ENCODE assay signal across 8 cellular contexts in the genomic region with DNA sequence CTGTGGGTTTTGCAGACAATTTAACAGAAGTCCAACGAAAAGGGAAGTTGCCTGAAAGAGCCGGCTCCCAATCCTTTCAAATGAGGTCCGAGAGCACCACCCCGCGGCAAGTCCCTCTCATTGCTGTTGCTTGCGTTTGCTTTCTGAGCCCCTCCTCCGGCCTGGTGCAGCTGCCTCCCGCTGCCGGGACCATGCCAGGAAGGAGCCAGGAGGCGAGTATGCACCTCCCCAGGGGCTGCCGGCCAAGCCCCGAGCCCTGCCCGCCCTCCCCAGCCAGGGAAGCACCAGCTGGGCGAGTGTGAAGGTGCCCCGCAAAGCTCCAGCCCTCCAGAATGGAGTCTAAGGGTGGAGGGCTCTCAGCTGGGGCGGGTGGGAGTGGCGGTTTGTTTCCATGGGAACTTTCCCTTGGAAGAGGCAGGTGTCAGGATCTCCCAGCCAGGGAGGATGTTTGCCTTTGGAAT. TPM values are rescaled to one million over a fixed set of nuclear protein-coding genes. Genes with fewer than 3 reads are reported as not detected.
DNase-seq lines count a peak whose midpoint lies in the region; ATAC-seq and TF ChIP-seq lines count a peak whose summit lies in the region.

No MANE protein-coding gene starts in this region.

- TF ChIP-seq CTCF in BE2C (IDR thresholded peaks at IDR 0.05; ENCODE audit: low read depth, low read length), result peak; percentile 73
- TF ChIP-seq CTCF in HL-60 (IDR thresholded peaks at IDR 0.05; ENCODE audit: insufficient read depth, low read length), result peak; percentile 78
- peak; percentile 76 for TF ChIP-seq CTCF in activated CD8-positive, alpha-beta T cell treated with anti-CD3 and anti-CD28 coated beads for 36 hours (IDR thresholded peaks at IDR 0.05)
- peak; percentile 19 to 74 (median 54) for TF ChIP-seq CTCF in esophagus squamous epithelium (IDR thresholded peaks at IDR 0.05)

- intact Hi-C loops in activated CD8-positive, alpha-beta T cell treated with anti-CD3 and anti-CD28 coated beads for 36 hours (cut with micrococcal nuclease), result no loop called here
- intact Hi-C loops in esophagus squamous epithelium (cut with DNase I), result loop anchor here (10.0 kb wide), 1 partner anchor 1690 kb away; no protein-coding TSS in a partner anchor

- H3K9me3 ChIP-seq in BE2C, result no peaks in the 10 kb centered on the region
- H3K9me3 ChIP-seq in esophagus squamous epithelium, result no peaks in the 10 kb centered on the region

- H3K36me3 ChIP-seq in BE2C, result no peaks in the 10 kb centered on the region
- H3K36me3 ChIP-seq in esophagus squamous epithelium, result no peaks in the 10 kb centered on the region

- no peaks in the 10 kb centered on the region for H3K36me3 Mint-ChIP-seq in activated CD8-positive, alpha-beta T cell treated with anti-CD3 and anti-CD28 coated beads for 36 hours (ENCODE audit: low read depth)
- no peaks in the 10 kb centered on the region for H3K36me3 Mint-ChIP-seq in naive thymus-derived CD8-positive, alpha-beta T cell

- H3K4me3 ChIP-seq in BE2C (ENCODE audit: low read depth, low read length), result no peak overlapping the region
- no peak overlapping the region for H3K4me3 ChIP-seq in HL-60 (replicated peaks; ENCODE audit: insufficient read depth, low read length)
- H3K4me3 ChIP-seq in esophagus squamous epithelium, result no peak overlapping the region

- WGBS in esophagus squamous epithelium, 2 donors, result 0 to 5% methylated on average over 3 to 9 of the region's 17 CpGs

- no peak overlapping the region for H3K4me3 Mint-ChIP-seq in activated CD8-positive, alpha-beta T cell treated with anti-CD3 and anti-CD28 coated beads for 36 hours
- no peak overlapping the region for H3K4me3 Mint-ChIP-seq in naive thymus-derived CD8-positive, alpha-beta T cell

- POLR2A ChIA-PET in activated CD8-positive, alpha-beta T cell treated with anti-CD3 and anti-CD28 coated beads for 36 hours (lab: Charles Lee), result interaction anchor here (1.0 kb wide), 1 partner anchor 106 kb away, joined by 3 read pairs; no protein-coding TSS in a partner anchor
- POLR2A ChIA-PET in naive thymus-derived CD8-positive, alpha-beta T cell (lab: Charles Lee), result no interaction called here

- H3K9me3 Mint-ChIP-seq in activated CD8-positive, alpha-beta T cell treated with anti-CD3 and anti-CD28 coated beads for 36 hours, result no peaks in the 10 kb centered on the region
- no peaks in the 10 kb centered on the region for H3K9me3 Mint-ChIP-seq in naive thymus-derived CD8-positive, alpha-beta T cell

- H3K27me3 ChIP-seq in BE2C, result no peaks in the 10 kb centered on the region
- no peaks in the 10 kb centered on the region for H3K27me3 ChIP-seq in HL-60 (ENCODE audit: insufficient read depth, poor library complexity, severe bottlenecking)
- H3K27me3 ChIP-seq in esophagus squamous epithelium, result peaks cover 0 to 84% (median 0%) of the 10 kb centered on the region in 4 donors

- CTCF ChIA-PET in activated CD8-positive, alpha-beta T cell treated with anti-CD3 and anti-CD28 coated beads for 36 hours (lab: Charles Lee), result interaction anchor here (0.6 to 2.1 kb wide), 8 partner anchors 11 to 637 kb away, joined by 3 to 10 read pairs (median 4); no protein-coding TSS in a partner anchor

- peak; percentile 70 for ATAC-seq in GM18909 (IDR thresholded peaks at IDR 0.05; ENCODE audit: poor library complexity, unreplicated experiment)
- peak; percentile 91 for ATAC-seq in activated CD8-positive, alpha-beta T cell treated with anti-CD3 and anti-CD28 coated beads for 36 hours
- ATAC-seq in naive thymus-derived CD8-positive, alpha-beta T cell, result peak in 1 of 2 donors; percentile 67

- H3K4me1 Mint-ChIP-seq in activated CD8-positive, alpha-beta T cell treated with anti-CD3 and anti-CD28 coated beads for 36 hours (ENCODE audit: low read depth), result peaks cover 4% of the 10 kb centered on the region
- peaks cover 2 to 7% (median 5%) of the 10 kb centered on the region in 4 donors for H3K4me1 Mint-ChIP-seq in naive thymus-derived CD8-positive, alpha-beta T cell

- no peak for TF ChIP-seq POLR2A in esophagus squamous epithelium (IDR thresholded peaks at IDR 0.05)

- no peak overlapping the region for H3K27ac Mint-ChIP-seq in activated CD8-positive, alpha-beta T cell treated with anti-CD3 and anti-CD28 coated beads for 36 hours
- no peak overlapping the region for H3K27ac Mint-ChIP-seq in naive thymus-derived CD8-positive, alpha-beta T cell

- H3K27me3 Mint-ChIP-seq in activated CD8-positive, alpha-beta T cell treated with anti-CD3 and anti-CD28 coated beads for 36 hours, result peaks cover 19% of the 10 kb centered on the region
- peaks cover 17 to 41% (median 29%) of the 10 kb centered on the region in 5 donors for H3K27me3 Mint-ChIP-seq in naive thymus-derived CD8-positive, alpha-beta T cell

- H3K27ac ChIP-seq in HL-60 (replicated peaks), result no peak overlapping the region
- H3K27ac ChIP-seq in esophagus squamous epithelium, result no peak overlapping the region

- DNase-seq in BE2C (peak; percentile 76), HL-60 (ENCODE audit: low read depth in 1 of 2, low spot score in 1 of 2) (peak; percentile 48 to 89), NCI-H748 (lab: John Stamatoyannopoulos, UW; ENCODE audit: unreplicated experiment) (peak; percentile 89), esophagus squamous epithelium (lab: John Stamatoyannopoulos, UW) (no peak), superior temporal gyrus (ENCODE audit: extremely low spot score) (peak; percentile 88)
- DNase-seq in activated CD8-positive, alpha-beta T cell treated with anti-CD3 and anti-CD28 coated beads for 36 hours, result peak; percentile 76
- DNase-seq in naive thymus-derived CD8-positive, alpha-beta T cell, result peak in 9 of 10 donors; percentile 21 to 67 (median 41)

- H3K4me1 ChIP-seq in BE2C (no peaks in the 10 kb centered on the region), esophagus squamous epithelium (peaks cover 0 to 11% (median 0%) of the 10 kb centered on the region in 3 donors)

RNA-seq across cellular contexts. Expression of a gene that starts 25.8 kb away (rescaled TPM):
- polyA plus RNA-seq in BE2C (2012; ENCODE audit: insufficient read depth, insufficient read length, low read depth), result 59.9 TPM
- total RNA-seq in activated CD8-positive, alpha-beta T cell treated with anti-CD3 and anti-CD28 coated beads for 36 hours, result 10 to 100 TPM; 31.6 to 32.3 TPM
- 10 to 100 TPM; 18.6 to 27.5 (median 22.1) TPM for total RNA-seq in esophagus squamous epithelium
- total RNA-seq in naive thymus-derived CD8-positive, alpha-beta T cell, result 10 to 100 TPM; 48.1 to 49.6 TPM
- 10 to 100 TPM; 22.7 to 38.3 (median 26.9) TPM for polyA plus RNA-seq in naive thymus-derived CD8-positive, alpha-beta T cell
